ENCODE assay signal across 1 cellular context in the genomic region with DNA sequence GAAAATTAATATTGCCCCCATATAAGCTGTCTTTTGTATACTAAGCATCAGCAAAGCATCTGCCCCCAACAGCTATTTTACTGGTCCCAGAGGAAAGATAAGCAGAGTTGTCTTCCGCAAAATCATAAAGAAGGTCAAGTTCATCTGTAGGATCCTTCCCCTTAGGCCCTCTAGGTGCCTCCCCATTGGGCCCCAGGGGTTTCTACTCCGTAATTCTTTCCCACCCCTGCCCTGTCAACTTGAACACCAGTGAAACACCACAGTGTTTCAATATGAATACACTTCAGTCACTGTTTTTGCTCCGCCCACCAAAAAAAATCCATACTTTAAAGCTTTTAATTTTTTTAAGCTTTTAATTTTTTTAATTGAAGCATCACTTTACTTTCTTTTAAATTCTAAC.
TF ChIP-seq lines count a peak whose summit lies in the region.

No MANE protein-coding gene starts in this region.

TF ChIP-seq in GM12878, 131 proteins besides CTCF, POLR2A, EP300 and RAD21 (continued from another document and continues in another):
- TF ChIP-seq, protein P1, sequence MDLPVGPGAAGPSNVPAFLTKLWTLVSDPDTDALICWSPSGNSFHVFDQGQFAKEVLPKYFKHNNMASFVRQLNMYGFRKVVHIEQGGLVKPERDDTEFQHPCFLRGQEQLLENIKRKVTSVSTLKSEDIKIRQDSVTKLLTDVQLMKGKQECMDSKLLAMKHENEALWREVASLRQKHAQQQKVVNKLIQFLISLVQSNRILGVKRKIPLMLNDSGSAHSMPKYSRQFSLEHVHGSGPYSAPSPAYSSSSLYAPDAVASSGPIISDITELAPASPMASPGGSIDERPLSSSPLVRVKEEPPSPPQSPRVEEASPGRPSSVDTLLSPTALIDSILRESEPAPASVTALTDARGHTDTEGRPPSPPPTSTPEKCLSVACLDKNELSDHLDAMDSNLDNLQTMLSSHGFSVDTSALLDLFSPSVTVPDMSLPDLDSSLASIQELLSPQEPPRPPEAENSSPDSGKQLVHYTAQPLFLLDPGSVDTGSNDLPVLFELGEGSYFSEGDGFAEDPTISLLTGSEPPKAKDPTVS (IDR thresholded peaks at IDR 0.05; ENCODE audit: low read depth, low read length) = no peak
- TF ChIP-seq SRF (IDR thresholded peaks at IDR 0.05; ENCODE audit: low read depth in 2 of 2, low read length in 2 of 2) (no peak), HCFC1 (IDR thresholded peaks at IDR 0.05; ENCODE audit: low read length) (no peak), TBL1XR1 (IDR thresholded peaks at IDR 0.05; ENCODE audit: low read depth, low read length) (no peak), ZSCAN29 (IDR thresholded peaks at IDR 0.05) (no peak), CREM (IDR thresholded peaks at IDR 0.05; ENCODE audit: low read depth) (peak; percentile 62; the same call in 1 of the 2 replicates), NBN (IDR thresholded peaks at IDR 0.05) (no peak), CHD1 (IDR thresholded peaks at IDR 0.05; ENCODE audit: low read depth, low read length) (no peak), NRF1 (conservative IDR thresholded peaks at IDR 0.05; ENCODE audit: low read depth, low read length) (no peak), CEBPB (IDR thresholded peaks at IDR 0.05; ENCODE audit: borderline replicate concordance in 1 of 2, low read depth in 2 of 2, low read length in 2 of 2) (no peak), ZNF24 (IDR thresholded peaks at IDR 0.05) (0 out of 2 replicates have a peak, but pooled peaks have one; percentile 20), MTA3 (IDR thresholded peaks at IDR 0.05; ENCODE audit: borderline replicate concordance, low read length) (no peak), POLR2AphosphoS5 (IDR thresholded peaks at IDR 0.05; ENCODE audit: low read length) (no peak), MXI1 (IDR thresholded peaks at IDR 0.05; ENCODE audit: low read depth, low read length) (no peak), CBFB (IDR thresholded peaks at IDR 0.05; ENCODE audit: low read depth) (no peak), BRCA1 (IDR thresholded peaks at IDR 0.05; ENCODE audit: low read depth, low read length) (no peak), MEF2B (IDR thresholded peaks at IDR 0.05; ENCODE audit: partially characterized antibody, poor library complexity, severe bottlenecking) (peak; percentile 94), KAT2A (conservative IDR thresholded peaks at IDR 0.05; ENCODE audit: control insufficient read depth, low read depth, low read length) (no peak), DPF2 (IDR thresholded peaks at IDR 0.05) (peak; percentile 66; the same call in 1 of the 2 replicates), RFX5 (IDR thresholded peaks at IDR 0.05; ENCODE audit: low read depth, low read length) (no peak), SP1 (IDR thresholded peaks at IDR 0.05; ENCODE audit: low read depth, low read length) (no peak), TCF7 (IDR thresholded peaks at IDR 0.05; ENCODE audit: borderline replicate concordance) (no peak), ZNF622 (IDR thresholded peaks at IDR 0.05) (no peak), SPI1 (IDR thresholded peaks at IDR 0.05; ENCODE audit: borderline replicate concordance, insufficient read depth, low read depth, low read length) (no peak), SMARCA5 (IDR thresholded peaks at IDR 0.05) (no peak), IKZF2 (IDR thresholded peaks at IDR 0.05) (peak; percentile 61 to 72; a peak in 2 of 4 replicates), GATAD2B (conservative IDR thresholded peaks at IDR 0.05; ENCODE audit: low read depth) (no peak), ETV6 (conservative IDR thresholded peaks at IDR 0.05 in 1 of 2, IDR thresholded peaks at IDR 0.05 in 1 of 2; ENCODE audit: borderline replicate concordance in 1 of 2, low read depth in 1 of 2) (no peak; a peak in 1 of 4 replicates), SMC3 (IDR thresholded peaks at IDR 0.05; ENCODE audit: borderline replicate concordance, low read length) (no peak), NFIC (IDR thresholded peaks at IDR 0.05; ENCODE audit: low read depth, low read length) (peak; percentile 84; the same call in 1 of the 2 replicates), ZNF217 (IDR thresholded peaks at IDR 0.05) (no peak), SREBF1 (IDR thresholded peaks at IDR 0.05; ENCODE audit: low read length) (no peak), NFYA (IDR thresholded peaks at IDR 0.05; ENCODE audit: borderline replicate concordance, low read depth, low read length) (no peak), KLF5 (IDR thresholded peaks at IDR 0.05; ENCODE audit: partially characterized antibody) (no peak), PML (IDR thresholded peaks at IDR 0.05; ENCODE audit: low read length) (0 out of 2 replicates have a peak, but pooled peaks have one; percentile 28)
- TF ChIP-seq, protein P2, sequence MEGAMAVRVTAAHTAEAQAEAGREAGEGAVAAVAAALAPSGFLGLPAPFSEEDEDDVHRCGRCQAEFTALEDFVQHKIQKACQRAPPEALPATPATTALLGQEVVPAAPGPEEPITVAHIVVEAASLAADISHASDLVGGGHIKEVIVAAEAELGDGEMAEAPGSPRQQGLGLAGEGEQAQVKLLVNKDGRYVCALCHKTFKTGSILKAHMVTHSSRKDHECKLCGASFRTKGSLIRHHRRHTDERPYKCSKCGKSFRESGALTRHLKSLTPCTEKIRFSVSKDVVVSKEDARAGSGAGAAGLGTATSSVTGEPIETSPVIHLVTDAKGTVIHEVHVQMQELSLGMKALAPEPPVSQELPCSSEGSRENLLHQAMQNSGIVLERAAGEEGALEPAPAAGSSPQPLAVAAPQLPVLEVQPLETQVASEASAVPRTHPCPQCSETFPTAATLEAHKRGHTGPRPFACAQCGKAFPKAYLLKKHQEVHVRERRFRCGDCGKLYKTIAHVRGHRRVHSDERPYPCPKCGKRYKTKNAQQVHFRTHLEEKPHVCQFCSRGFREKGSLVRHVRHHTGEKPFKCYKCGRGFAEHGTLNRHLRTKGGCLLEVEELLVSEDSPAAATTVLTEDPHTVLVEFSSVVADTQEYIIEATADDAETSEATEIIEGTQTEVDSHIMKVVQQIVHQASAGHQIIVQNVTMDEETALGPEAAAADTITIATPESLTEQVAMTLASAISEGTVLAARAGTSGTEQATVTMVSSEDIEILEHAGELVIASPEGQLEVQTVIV (IDR thresholded peaks at IDR 0.05; ENCODE audit: borderline replicate concordance, partially characterized antibody) = no peak
- TF ChIP-seq, protein P3, sequence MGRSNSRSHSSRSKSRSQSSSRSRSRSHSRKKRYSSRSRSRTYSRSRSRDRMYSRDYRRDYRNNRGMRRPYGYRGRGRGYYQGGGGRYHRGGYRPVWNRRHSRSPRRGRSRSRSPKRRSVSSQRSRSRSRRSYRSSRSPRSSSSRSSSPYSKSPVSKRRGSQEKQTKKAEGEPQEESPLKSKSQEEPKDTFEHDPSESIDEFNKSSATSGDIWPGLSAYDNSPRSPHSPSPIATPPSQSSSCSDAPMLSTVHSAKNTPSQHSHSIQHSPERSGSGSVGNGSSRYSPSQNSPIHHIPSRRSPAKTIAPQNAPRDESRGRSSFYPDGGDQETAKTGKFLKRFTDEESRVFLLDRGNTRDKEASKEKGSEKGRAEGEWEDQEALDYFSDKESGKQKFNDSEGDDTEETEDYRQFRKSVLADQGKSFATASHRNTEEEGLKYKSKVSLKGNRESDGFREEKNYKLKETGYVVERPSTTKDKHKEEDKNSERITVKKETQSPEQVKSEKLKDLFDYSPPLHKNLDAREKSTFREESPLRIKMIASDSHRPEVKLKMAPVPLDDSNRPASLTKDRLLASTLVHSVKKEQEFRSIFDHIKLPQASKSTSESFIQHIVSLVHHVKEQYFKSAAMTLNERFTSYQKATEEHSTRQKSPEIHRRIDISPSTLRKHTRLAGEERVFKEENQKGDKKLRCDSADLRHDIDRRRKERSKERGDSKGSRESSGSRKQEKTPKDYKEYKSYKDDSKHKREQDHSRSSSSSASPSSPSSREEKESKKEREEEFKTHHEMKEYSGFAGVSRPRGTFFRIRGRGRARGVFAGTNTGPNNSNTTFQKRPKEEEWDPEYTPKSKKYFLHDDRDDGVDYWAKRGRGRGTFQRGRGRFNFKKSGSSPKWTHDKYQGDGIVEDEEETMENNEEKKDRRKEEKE (IDR thresholded peaks at IDR 0.05) = no peak
- TF ChIP-seq, protein P4, sequence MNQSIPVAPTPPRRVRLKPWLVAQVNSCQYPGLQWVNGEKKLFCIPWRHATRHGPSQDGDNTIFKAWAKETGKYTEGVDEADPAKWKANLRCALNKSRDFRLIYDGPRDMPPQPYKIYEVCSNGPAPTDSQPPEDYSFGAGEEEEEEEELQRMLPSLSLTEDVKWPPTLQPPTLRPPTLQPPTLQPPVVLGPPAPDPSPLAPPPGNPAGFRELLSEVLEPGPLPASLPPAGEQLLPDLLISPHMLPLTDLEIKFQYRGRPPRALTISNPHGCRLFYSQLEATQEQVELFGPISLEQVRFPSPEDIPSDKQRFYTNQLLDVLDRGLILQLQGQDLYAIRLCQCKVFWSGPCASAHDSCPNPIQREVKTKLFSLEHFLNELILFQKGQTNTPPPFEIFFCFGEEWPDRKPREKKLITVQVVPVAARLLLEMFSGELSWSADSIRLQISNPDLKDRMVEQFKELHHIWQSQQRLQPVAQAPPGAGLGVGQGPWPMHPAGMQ (IDR thresholded peaks at IDR 0.05; ENCODE audit: borderline replicate concordance) = no peak
- TF ChIP-seq, protein P5, sequence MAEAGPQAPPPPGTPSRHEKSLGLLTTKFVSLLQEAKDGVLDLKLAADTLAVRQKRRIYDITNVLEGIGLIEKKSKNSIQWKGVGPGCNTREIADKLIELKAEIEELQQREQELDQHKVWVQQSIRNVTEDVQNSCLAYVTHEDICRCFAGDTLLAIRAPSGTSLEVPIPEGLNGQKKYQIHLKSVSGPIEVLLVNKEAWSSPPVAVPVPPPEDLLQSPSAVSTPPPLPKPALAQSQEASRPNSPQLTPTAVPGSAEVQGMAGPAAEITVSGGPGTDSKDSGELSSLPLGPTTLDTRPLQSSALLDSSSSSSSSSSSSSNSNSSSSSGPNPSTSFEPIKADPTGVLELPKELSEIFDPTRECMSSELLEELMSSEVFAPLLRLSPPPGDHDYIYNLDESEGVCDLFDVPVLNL (IDR thresholded peaks at IDR 0.05; ENCODE audit: low read depth, low read length) = no peak
- TF ChIP-seq, protein P6, sequence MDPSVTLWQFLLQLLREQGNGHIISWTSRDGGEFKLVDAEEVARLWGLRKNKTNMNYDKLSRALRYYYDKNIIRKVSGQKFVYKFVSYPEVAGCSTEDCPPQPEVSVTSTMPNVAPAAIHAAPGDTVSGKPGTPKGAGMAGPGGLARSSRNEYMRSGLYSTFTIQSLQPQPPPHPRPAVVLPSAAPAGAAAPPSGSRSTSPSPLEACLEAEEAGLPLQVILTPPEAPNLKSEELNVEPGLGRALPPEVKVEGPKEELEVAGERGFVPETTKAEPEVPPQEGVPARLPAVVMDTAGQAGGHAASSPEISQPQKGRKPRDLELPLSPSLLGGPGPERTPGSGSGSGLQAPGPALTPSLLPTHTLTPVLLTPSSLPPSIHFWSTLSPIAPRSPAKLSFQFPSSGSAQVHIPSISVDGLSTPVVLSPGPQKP (IDR thresholded peaks at IDR 0.05; ENCODE audit: low read depth, low read length) = no peak
- TF ChIP-seq, protein P7, sequence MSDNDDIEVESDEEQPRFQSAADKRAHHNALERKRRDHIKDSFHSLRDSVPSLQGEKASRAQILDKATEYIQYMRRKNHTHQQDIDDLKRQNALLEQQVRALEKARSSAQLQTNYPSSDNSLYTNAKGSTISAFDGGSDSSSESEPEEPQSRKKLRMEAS (IDR thresholded peaks at IDR 0.05; ENCODE audit: low read depth, low read length) = no peak
- TF ChIP-seq, protein P8, sequence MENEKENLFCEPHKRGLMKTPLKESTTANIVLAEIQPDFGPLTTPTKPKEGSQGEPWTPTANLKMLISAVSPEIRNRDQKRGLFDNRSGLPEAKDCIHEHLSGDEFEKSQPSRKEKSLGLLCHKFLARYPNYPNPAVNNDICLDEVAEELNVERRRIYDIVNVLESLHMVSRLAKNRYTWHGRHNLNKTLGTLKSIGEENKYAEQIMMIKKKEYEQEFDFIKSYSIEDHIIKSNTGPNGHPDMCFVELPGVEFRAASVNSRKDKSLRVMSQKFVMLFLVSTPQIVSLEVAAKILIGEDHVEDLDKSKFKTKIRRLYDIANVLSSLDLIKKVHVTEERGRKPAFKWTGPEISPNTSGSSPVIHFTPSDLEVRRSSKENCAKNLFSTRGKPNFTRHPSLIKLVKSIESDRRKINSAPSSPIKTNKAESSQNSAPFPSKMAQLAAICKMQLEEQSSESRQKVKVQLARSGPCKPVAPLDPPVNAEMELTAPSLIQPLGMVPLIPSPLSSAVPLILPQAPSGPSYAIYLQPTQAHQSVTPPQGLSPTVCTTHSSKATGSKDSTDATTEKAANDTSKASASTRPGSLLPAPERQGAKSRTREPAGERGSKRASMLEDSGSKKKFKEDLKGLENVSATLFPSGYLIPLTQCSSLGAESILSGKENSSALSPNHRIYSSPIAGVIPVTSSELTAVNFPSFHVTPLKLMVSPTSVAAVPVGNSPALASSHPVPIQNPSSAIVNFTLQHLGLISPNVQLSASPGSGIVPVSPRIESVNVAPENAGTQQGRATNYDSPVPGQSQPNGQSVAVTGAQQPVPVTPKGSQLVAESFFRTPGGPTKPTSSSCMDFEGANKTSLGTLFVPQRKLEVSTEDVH (IDR thresholded peaks at IDR 0.05; ENCODE audit: low read depth, partially characterized antibody) = no peak
- TF ChIP-seq, protein P9, sequence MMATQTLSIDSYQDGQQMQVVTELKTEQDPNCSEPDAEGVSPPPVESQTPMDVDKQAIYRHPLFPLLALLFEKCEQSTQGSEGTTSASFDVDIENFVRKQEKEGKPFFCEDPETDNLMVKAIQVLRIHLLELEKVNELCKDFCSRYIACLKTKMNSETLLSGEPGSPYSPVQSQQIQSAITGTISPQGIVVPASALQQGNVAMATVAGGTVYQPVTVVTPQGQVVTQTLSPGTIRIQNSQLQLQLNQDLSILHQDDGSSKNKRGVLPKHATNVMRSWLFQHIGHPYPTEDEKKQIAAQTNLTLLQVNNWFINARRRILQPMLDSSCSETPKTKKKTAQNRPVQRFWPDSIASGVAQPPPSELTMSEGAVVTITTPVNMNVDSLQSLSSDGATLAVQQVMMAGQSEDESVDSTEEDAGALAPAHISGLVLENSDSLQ (IDR thresholded peaks at IDR 0.05) = peak; percentile 38; the same call in 1 of the 2 replicates
- TF ChIP-seq, protein P10, sequence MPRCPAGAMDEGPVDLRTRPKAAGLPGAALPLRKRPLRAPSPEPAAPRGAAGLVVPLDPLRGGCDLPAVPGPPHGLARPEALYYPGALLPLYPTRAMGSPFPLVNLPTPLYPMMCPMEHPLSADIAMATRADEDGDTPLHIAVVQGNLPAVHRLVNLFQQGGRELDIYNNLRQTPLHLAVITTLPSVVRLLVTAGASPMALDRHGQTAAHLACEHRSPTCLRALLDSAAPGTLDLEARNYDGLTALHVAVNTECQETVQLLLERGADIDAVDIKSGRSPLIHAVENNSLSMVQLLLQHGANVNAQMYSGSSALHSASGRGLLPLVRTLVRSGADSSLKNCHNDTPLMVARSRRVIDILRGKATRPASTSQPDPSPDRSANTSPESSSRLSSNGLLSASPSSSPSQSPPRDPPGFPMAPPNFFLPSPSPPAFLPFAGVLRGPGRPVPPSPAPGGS (IDR thresholded peaks at IDR 0.05; ENCODE audit: borderline replicate concordance, insufficient read depth, low read depth, low read length, poor library complexity, severe bottlenecking) = peak; percentile 91
- TF ChIP-seq, protein P11, sequence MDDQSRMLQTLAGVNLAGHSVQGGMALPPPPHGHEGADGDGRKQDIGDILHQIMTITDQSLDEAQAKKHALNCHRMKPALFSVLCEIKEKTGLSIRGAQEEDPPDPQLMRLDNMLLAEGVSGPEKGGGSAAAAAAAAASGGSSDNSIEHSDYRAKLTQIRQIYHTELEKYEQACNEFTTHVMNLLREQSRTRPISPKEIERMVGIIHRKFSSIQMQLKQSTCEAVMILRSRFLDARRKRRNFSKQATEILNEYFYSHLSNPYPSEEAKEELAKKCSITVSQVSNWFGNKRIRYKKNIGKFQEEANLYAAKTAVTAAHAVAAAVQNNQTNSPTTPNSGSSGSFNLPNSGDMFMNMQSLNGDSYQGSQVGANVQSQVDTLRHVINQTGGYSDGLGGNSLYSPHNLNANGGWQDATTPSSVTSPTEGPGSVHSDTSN (IDR thresholded peaks at IDR 0.05; ENCODE audit: insufficient replicate concordance, low read depth, low read length) = no peak
